29 cellular contexts compared by ENCODE assay signal in the genomic region with DNA sequence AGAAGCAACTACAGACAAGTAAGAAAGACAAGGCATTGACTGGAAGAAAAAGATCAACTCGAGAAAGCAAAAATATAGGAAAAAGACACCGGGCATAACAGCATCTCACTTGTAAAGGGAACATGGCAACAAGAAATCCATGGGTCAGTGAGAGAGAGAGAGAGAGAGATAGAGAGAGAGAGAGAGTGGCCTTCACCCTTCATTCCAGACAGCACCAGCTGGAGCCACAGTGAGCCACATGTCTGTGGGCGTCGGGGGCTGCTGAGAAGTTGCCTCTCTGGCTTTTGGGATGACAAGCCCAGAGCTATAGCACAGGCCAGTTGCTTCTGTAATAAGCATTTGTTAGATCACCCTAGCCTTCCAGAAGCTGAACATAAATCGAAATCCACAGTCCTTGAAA.
"Had no signal": no experiment of that assay in that cellular context is flagged by ENCODE, and none has a peak within 500 bp of the region (broad histone marks: within the 10 kb centered on the region; RNA-seq: fewer than 3 reads in every experiment).

No MANE protein-coding gene starts in this region.

- H3K36me3 Mint-ChIP-seq: activated naive CD8-positive, alpha-beta T cell treated with anti-CD3 and anti-CD28 coated beads for 36 hours had no signal

- H3K4me3 ChIP-seq: cardiac muscle cell, Peyer's patch had no signal

- ATAC-seq: activated CD8-positive, alpha-beta T cell treated with anti-CD3 and anti-CD28 coated beads for 36 hours; activated T-cell treated with anti-CD3 and anti-CD28 coated beads, Interleukin-2, amount 50 U/mL, for 72 hours; activated T-helper 17 cell treated with anti-CD3 and anti-CD28 coated beads, Interleukin-2, amount 50 U/mL, for 72 hours; Right ventricle myocardium inferior had no signal

- H3K27me3 ChIP-seq: cardiac muscle cell, Peyer's patch had no signal

- H3K27ac ChIP-seq: cardiac muscle cell, Peyer's patch had no signal

- H3K36me3 ChIP-seq: cardiac muscle cell, Peyer's patch had no signal

- H3K4me1 ChIP-seq: Peyer's patch had no signal

- H3K9me3 Mint-ChIP-seq: activated CD4-positive, alpha-beta T cell treated with anti-CD3 and anti-CD28 coated beads, Interleukin-2, amount 10 ng/mL, durations not matched to agents 24 days and 14 days; activated CD8-positive, alpha-beta T cell treated with anti-CD3 and anti-CD28 coated beads for 36 hours; activated naive CD8-positive, alpha-beta T cell treated with anti-CD3 and anti-CD28 coated beads for 36 hours; activated T-cell treated with anti-CD3 and anti-CD28 coated beads, Interleukin-2, amount 50 U/mL, for 72 hours; activated T-helper 17 cell treated with anti-CD3 and anti-CD28 coated beads, Interleukin-2, amount 50 U/mL, for 72 hours; central memory CD8-positive, alpha-beta T cell had no signal

- H3K4me1 Mint-ChIP-seq: activated CD4-positive, alpha-beta T cell treated with anti-CD3 and anti-CD28 coated beads, Interleukin-2, amount 10 ng/mL, durations not matched to agents 24 days and 14 days; activated naive CD8-positive, alpha-beta T cell treated with anti-CD3 and anti-CD28 coated beads for 36 hours; activated T-helper 17 cell treated with anti-CD3 and anti-CD28 coated beads, Interleukin-2, amount 50 U/mL, for 72 hours; central memory CD8-positive, alpha-beta T cell had no signal

- H3K27ac Mint-ChIP-seq: activated CD4-positive, alpha-beta T cell treated with anti-CD3 and anti-CD28 coated beads, Interleukin-2, amount 10 ng/mL, durations not matched to agents 24 days and 14 days; activated CD8-positive, alpha-beta T cell treated with anti-CD3 and anti-CD28 coated beads for 36 hours; activated naive CD8-positive, alpha-beta T cell treated with anti-CD3 and anti-CD28 coated beads for 36 hours; activated T-cell treated with anti-CD3 and anti-CD28 coated beads, Interleukin-2, amount 50 U/mL, for 72 hours; activated T-helper 17 cell treated with anti-CD3 and anti-CD28 coated beads, Interleukin-2, amount 50 U/mL, for 72 hours had no signal

- H3K4me3 Mint-ChIP-seq: activated CD4-positive, alpha-beta T cell treated with anti-CD3 and anti-CD28 coated beads, Interleukin-2, amount 10 ng/mL, durations not matched to agents 24 days and 14 days; activated CD8-positive, alpha-beta T cell treated with anti-CD3 and anti-CD28 coated beads for 36 hours; activated naive CD8-positive, alpha-beta T cell treated with anti-CD3 and anti-CD28 coated beads for 36 hours; activated T-cell treated with anti-CD3 and anti-CD28 coated beads, Interleukin-2, amount 50 U/mL, for 72 hours; activated T-helper 17 cell treated with anti-CD3 and anti-CD28 coated beads, Interleukin-2, amount 50 U/mL, for 72 hours; central memory CD8-positive, alpha-beta T cell had no signal

- H3K9me3 ChIP-seq: Peyer's patch had no signal

- DNase-seq: activated CD4-positive, alpha-beta T cell treated with anti-CD3 and anti-CD28 coated beads, Interleukin-2, amount 10 ng/mL, durations not matched to agents 24 days and 14 days; activated CD4-positive, alpha-beta T cell treated with anti-CD3 and anti-CD28 coated beads, Interleukin-2, amount 50 U/mL, for 4 hours; activated CD8-positive, alpha-beta T cell treated with anti-CD3 and anti-CD28 coated beads for 36 hours; activated effector memory CD4-positive, alpha-beta T cell treated with anti-CD3 and anti-CD28 coated beads, Interleukin-2, amount 50 U/mL, for 16 hours; activated naive CD4-positive, alpha-beta T cell; activated naive CD4-positive, alpha-beta T cell treated with anti-CD3 and anti-CD28 coated beads, Interleukin-2, amount 50 U/mL, for 16 hours; activated naive CD8-positive, alpha-beta T cell treated with anti-CD3 and anti-CD28 coated beads for 36 hours; activated T-cell treated with anti-CD3 and anti-CD28 coated beads, Interleukin-2, amount 50 U/mL, for 1 hour; activated T-cell treated with anti-CD3 and anti-CD28 coated beads, Interleukin-2, amount 50 U/mL, for 72 hours; amniotic stem cell; aorta; Kasumi-1; MM.1S; MV-4-11; NCI-H1092; NCI-H1436 treated with DMSO at 0.1 percent for 48 hours; NCI-H1694 treated with DMSO at 0.1 percent for 48 hours; NCI-H2029; NCI-H510A; NCI-H526; NCI-H748 treated with DMSO at 0.1 percent for 48 hours; NK-92 treated with Interleukin-12 subunit alpha and Interleukin-12 subunit beta, amount 100 ng/mL, for 24 hours; Peyer's patch; RPMI8226; SIG-M5 had no signal
